ENCODE assay signal across 10 cellular contexts in the genomic region with DNA sequence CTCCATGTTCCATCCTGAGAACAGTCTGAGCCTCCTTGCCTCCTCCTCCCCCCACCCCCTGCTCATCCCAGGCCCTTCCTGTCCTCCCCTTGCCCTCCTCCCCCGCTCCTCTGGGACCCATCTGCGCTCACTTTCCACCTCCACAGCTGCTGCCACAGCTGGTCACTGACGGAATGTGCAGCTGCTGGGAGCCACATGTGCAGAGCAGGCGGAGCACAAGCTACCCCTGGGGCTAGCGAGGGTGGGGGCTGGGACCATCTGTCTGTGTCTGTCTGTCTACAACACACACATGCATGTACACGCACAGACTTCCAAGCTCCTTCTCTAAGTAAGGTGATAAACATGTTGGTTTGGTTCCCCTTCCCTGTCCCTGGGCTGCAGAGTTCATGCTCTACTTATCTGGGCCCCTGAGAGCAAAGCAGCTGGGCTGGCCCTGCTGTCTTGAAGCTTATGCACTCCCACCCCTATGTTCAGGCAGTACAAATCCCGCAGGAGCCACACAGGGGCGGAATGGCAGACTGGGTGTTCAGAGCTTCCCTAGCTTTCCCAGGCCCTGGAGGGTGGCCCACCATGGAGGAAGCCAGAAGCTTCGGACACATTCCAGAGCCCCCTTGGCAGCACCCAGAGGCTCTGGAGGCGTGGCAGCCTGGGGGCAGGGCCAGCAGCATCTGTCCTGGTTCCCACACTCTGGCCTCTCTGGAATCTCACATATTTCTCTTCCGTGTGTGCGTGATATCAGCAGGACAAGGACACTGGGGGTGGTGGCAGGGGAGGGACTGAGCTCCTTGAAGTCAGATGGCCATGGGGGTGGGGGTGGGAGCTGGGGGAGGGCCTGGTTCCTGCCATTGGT. TPM values are rescaled to one million over a fixed set of nuclear protein-coding genes. Genes with fewer than 3 reads are reported as not detected.
DNase-seq lines count a peak whose midpoint lies in the region; ATAC-seq and TF ChIP-seq lines count a peak whose summit lies in the region.
"Had no signal": no experiment of that assay in that cellular context is flagged by ENCODE, and none has a peak within 500 bp of the region (broad histone marks: within the 10 kb centered on the region; RNA-seq: fewer than 3 reads in every experiment).

No MANE protein-coding gene starts in this region.

- TF ChIP-seq CTCF in glutamatergic neuron (IDR thresholded peaks at IDR 0.05; ENCODE audit: partially characterized antibody, unreplicated experiment): no peak

- H3K27ac ChIP-seq in SJCRH30: peak overlapping the region; percentile 98

- H3K27me3 ChIP-seq in SJCRH30: no peaks in the 10 kb centered on the region

- no peak overlapping the region for H3K4me3 Mint-ChIP-seq in glutamatergic neuron (ENCODE audit: unreplicated experiment)
- H3K4me3 Mint-ChIP-seq in activated T-helper 1 cell treated with anti-CD3 and anti-CD28 coated beads, Interleukin-12 subunit alpha, Interleukin-12 subunit beta, Interleukin-2, Interleukin-4 antibody, amounts not matched to agents 30 ng/mL and 10 ng/mL and 1 ng/mL, durations not matched to agents 14 hours and 24 hours and 36 hours: no peak overlapping the region

- intact Hi-C loops in posterior vena cava (cut with DNase I): no loop called here
- intact Hi-C loops in activated T-helper 1 cell treated with anti-CD3 and anti-CD28 coated beads, Interleukin-12 subunit alpha, Interleukin-12 subunit beta, Interleukin-2, Interleukin-4 antibody, amounts not matched to agents 30 ng/mL and 10 ng/mL and 1 ng/mL, durations not matched to agents 14 hours and 24 hours and 36 hours (cut with micrococcal nuclease): no loop called here

- H3K27me3 Mint-ChIP-seq in glutamatergic neuron (ENCODE audit: unreplicated experiment): peaks cover 14% of the 10 kb centered on the region
- H3K27me3 Mint-ChIP-seq in activated T-helper 1 cell treated with anti-CD3 and anti-CD28 coated beads, Interleukin-12 subunit alpha, Interleukin-12 subunit beta, Interleukin-2, Interleukin-4 antibody, amounts not matched to agents 30 ng/mL and 10 ng/mL and 1 ng/mL, durations not matched to agents 14 hours and 24 hours and 36 hours (ENCODE audit: insufficient read depth): peaks cover 2% of the 10 kb centered on the region

- no peak for ATAC-seq in HG03175 (IDR thresholded peaks at IDR 0.05; ENCODE audit: unreplicated experiment)
- ATAC-seq in HG03442 (IDR thresholded peaks at IDR 0.05; ENCODE audit: unreplicated experiment): no peak
- ATAC-seq: HCT116 had no signal

- H3K4me3 ChIP-seq in SJCRH30: no peak overlapping the region

- H3K9me3 Mint-ChIP-seq in glutamatergic neuron (ENCODE audit: unreplicated experiment): peaks cover 12% of the 10 kb centered on the region
- H3K9me3 Mint-ChIP-seq in activated T-helper 1 cell treated with anti-CD3 and anti-CD28 coated beads, Interleukin-12 subunit alpha, Interleukin-12 subunit beta, Interleukin-2, Interleukin-4 antibody, amounts not matched to agents 30 ng/mL and 10 ng/mL and 1 ng/mL, durations not matched to agents 14 hours and 24 hours and 36 hours: no peaks in the 10 kb centered on the region

- DNase-seq in DMS 273 (lab: John Stamatoyannopoulos, UW; ENCODE audit: unreplicated experiment): peak; percentile 100
- DNase-seq in SJCRH30: peak; percentile 100
- DNase-seq in glutamatergic neuron: peak; percentile 73
- DNase-seq in posterior vena cava (ENCODE audit: low spot score): peak; percentile 89
- no peak for DNase-seq in activated T-helper 1 cell treated with anti-CD3 and anti-CD28 coated beads, Interleukin-12 subunit alpha, Interleukin-12 subunit beta, Interleukin-2, Interleukin-4 antibody, amounts not matched to agents 30 ng/mL and 10 ng/mL and 1 ng/mL, durations not matched to agents 14 hours and 24 hours and 36 hours (ENCODE audit: low spot score)
- DNase-seq in T-helper 9 cell: no peak
- DNase-seq: activated T-cell treated with anti-CD3 and anti-CD28 coated beads for 4 hours had no signal

- H3K36me3 Mint-ChIP-seq in glutamatergic neuron (ENCODE audit: unreplicated experiment): peaks cover 5% of the 10 kb centered on the region
- no peaks in the 10 kb centered on the region for H3K36me3 Mint-ChIP-seq in activated T-helper 1 cell treated with anti-CD3 and anti-CD28 coated beads, Interleukin-12 subunit alpha, Interleukin-12 subunit beta, Interleukin-2, Interleukin-4 antibody, amounts not matched to agents 30 ng/mL and 10 ng/mL and 1 ng/mL, durations not matched to agents 14 hours and 24 hours and 36 hours (ENCODE audit: low read depth)

- peaks cover 18% of the 10 kb centered on the region for H3K4me1 Mint-ChIP-seq in glutamatergic neuron (ENCODE audit: low read depth, unreplicated experiment)
- H3K4me1 Mint-ChIP-seq in activated T-helper 1 cell treated with anti-CD3 and anti-CD28 coated beads, Interleukin-12 subunit alpha, Interleukin-12 subunit beta, Interleukin-2, Interleukin-4 antibody, amounts not matched to agents 30 ng/mL and 10 ng/mL and 1 ng/mL, durations not matched to agents 14 hours and 24 hours and 36 hours (ENCODE audit: low read depth): no peaks in the 10 kb centered on the region

- peaks cover 47% of the 10 kb centered on the region for H3K4me1 ChIP-seq in SJCRH30

- no peaks in the 10 kb centered on the region for H3K36me3 ChIP-seq in SJCRH30

- H3K9me3 ChIP-seq in SJCRH30 (replicated peaks): no peaks in the 10 kb centered on the region

- peak overlapping the region; percentile 69 for H3K27ac Mint-ChIP-seq in glutamatergic neuron (ENCODE audit: unreplicated experiment)
- no peak overlapping the region for H3K27ac Mint-ChIP-seq in activated T-helper 1 cell treated with anti-CD3 and anti-CD28 coated beads, Interleukin-12 subunit alpha, Interleukin-12 subunit beta, Interleukin-2, Interleukin-4 antibody, amounts not matched to agents 30 ng/mL and 10 ng/mL and 1 ng/mL, durations not matched to agents 14 hours and 24 hours and 36 hours

RNA-seq across cellular contexts. Expression of a gene that starts 7.0 kb away (rescaled TPM):
- total RNA-seq in SJCRH30 (2014; rRNA removed; shearing (Covaris generic)): 61.9 and 66.5 TPM in 2 replicates
- 9.0 TPM for total RNA-seq in glutamatergic neuron (ENCODE audit: unreplicated experiment)
- total RNA-seq in posterior vena cava: 10 to 100 TPM; 25.2 to 47.1 TPM
- total RNA-seq in activated T-helper 1 cell treated with anti-CD3 and anti-CD28 coated beads, Interleukin-12 subunit alpha, Interleukin-12 subunit beta, Interleukin-2, Interleukin-4 antibody, amounts not matched to agents 30 ng/mL and 10 ng/mL and 1 ng/mL, durations not matched to agents 14 hours and 24 hours and 36 hours: 0.10 TPM in 2 replicates

RNA-seq across cellular contexts. Expression of a gene that starts 25.4 kb away (rescaled TPM):
- total RNA-seq in SJCRH30 (2014; rRNA removed; shearing (Covaris generic)): 0.12 TPM in 1 of 2 replicates, not detected in the other
- total RNA-seq in glutamatergic neuron (ENCODE audit: unreplicated experiment): not detected
- 1 to 10 TPM in 1 of 2 donors, under 1 TPM in 1; 0.71 to 1.1 TPM for total RNA-seq in posterior vena cava
- total RNA-seq in activated T-helper 1 cell treated with anti-CD3 and anti-CD28 coated beads, Interleukin-12 subunit alpha, Interleukin-12 subunit beta, Interleukin-2, Interleukin-4 antibody, amounts not matched to agents 30 ng/mL and 10 ng/mL and 1 ng/mL, durations not matched to agents 14 hours and 24 hours and 36 hours: 2.8 TPM in 2 replicates

RNA-seq across cellular contexts. Expression of a gene that starts 44.8 kb away (rescaled TPM):
- 0.42 and 0.53 TPM in 2 replicates for total RNA-seq in SJCRH30 (2014; rRNA removed; shearing (Covaris generic))
- total RNA-seq in glutamatergic neuron (ENCODE audit: unreplicated experiment): not detected
- total RNA-seq in posterior vena cava: under 1 TPM in 1 of 2 donors, not detected in 1; 0.09 TPM
- total RNA-seq in activated T-helper 1 cell treated with anti-CD3 and anti-CD28 coated beads, Interleukin-12 subunit alpha, Interleukin-12 subunit beta, Interleukin-2, Interleukin-4 antibody, amounts not matched to agents 30 ng/mL and 10 ng/mL and 1 ng/mL, durations not matched to agents 14 hours and 24 hours and 36 hours: 0.69 and 0.75 TPM in 2 replicates

Comparison
In these comparisons a context has a peak if more than half of its experiments do, and no peak if none do; other contexts are left out.
1. DNase-seq: peak in DMS 273 (single experiment), SJCRH30 (2 of 2), glutamatergic neuron (single experiment) and posterior vena cava (single experiment); none in activated T-helper 1 cell treated with anti-CD3 and anti-CD28 coated beads, Interleukin-12 subunit alpha, Interleukin-12 subunit beta, Interleukin-2, Interleukin-4 antibody, amounts not matched to agents 30 ng/mL and 10 ng/mL and 1 ng/mL, durations not matched to agents 14 hours and 24 hours and 36 hours (single experiment) and T-helper 9 cell (single experiment).